19 cellular contexts compared by ENCODE assay signal in the genomic region with DNA sequence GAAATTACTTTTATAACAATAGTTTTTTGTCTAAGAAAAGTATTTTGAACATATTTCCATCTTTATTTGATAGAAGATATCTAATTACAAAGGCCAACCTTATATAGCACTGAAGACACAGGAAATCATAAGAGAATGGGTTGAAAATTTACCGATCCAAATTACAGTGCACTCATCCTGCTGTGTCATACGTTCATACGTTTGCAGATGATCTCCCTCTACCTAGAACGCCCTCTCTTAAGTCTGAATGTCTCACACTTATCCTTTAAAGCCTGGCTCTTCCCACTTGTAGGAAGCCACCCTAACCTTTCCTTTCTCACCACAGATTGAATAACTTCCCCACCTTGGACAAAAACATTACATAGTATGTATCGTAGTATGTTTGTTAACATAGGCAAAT. TPM values are rescaled to one million over a fixed set of nuclear protein-coding genes. Genes with fewer than 3 reads are reported as not detected.
DNase-seq lines count a peak whose midpoint lies in the region; ATAC-seq and TF ChIP-seq lines count a peak whose summit lies in the region.
"Had no signal": no experiment of that assay in that cellular context is flagged by ENCODE, and none has a peak within 500 bp of the region (broad histone marks: within the 10 kb centered on the region; RNA-seq: fewer than 3 reads in every experiment).

No MANE protein-coding gene starts in this region.

- peaks cover 41% of the 10 kb centered on the region for H3K4me1 Mint-ChIP-seq in activated CD4-positive, alpha-beta memory T cell treated with anti-CD3 and anti-CD28 coated beads for 36 hours (ENCODE audit: low read depth)
- peaks cover 23% of the 10 kb centered on the region for H3K4me1 Mint-ChIP-seq in activated CD4-positive, alpha-beta memory T cell treated with anti-CD3 and anti-CD28 coated beads, Interleukin-2, amount 10 ng/mL, durations not matched to agents 7 days and 5 days
- H3K4me1 Mint-ChIP-seq in activated B cell treated with CpG ODN at 0.5 μM for 24 hours, result peaks cover 34% of the 10 kb centered on the region
- peaks cover 3% of the 10 kb centered on the region for H3K4me1 Mint-ChIP-seq in mesothelial cell of epicardium

- H3K9me3 ChIP-seq in HEK293 (ENCODE audit: control insufficient read depth, insufficient read depth, low read depth, low read length) (no peaks in the 10 kb centered on the region), upper lobe of left lung (no peaks in the 10 kb centered on the region)
- H3K9me3 ChIP-seq: spleen, upper lobe of right lung had no signal

- no peak for TF ChIP-seq EP300 in upper lobe of left lung (IDR thresholded peaks at IDR 0.05)

- no peak for DNase-seq in activated CD4-positive, alpha-beta memory T cell treated with anti-CD3 and anti-CD28 coated beads for 36 hours
- DNase-seq in activated CD4-positive, alpha-beta memory T cell treated with anti-CD3 and anti-CD28 coated beads, Interleukin-2, amount 10 ng/mL, durations not matched to agents 7 days and 5 days, result no peak
- DNase-seq in activated B cell treated with CpG ODN at 0.5 μM for 24 hours (no peak), mesothelial cell of epicardium (ENCODE audit: low spot score in 2 of 2, unreplicated experiment in 2 of 2) (no peak), amniotic stem cell (lab: John Stamatoyannopoulos, UW) (no peak), upper lobe of left lung (no peak)
- DNase-seq in stimulated activated CD4-positive, alpha-beta T cell treated with anti-CD3 and anti-CD28 coated beads, Interleukin-15, amount 100 ng/mL, for 24 hours, result no peak
- DNase-seq: activated CD4-positive, alpha-beta T cell treated with anti-CD3 and anti-CD28 coated beads, Interleukin-2, amount 50 U/mL, for 48 hours; Calu3; HFFc6; kidney glomerular epithelial cell; NCI-H1048; NCI-H187; NCI-H345; spleen; upper lobe of right lung; WERI-Rb-1 had no signal

- POLR2A ChIA-PET in activated CD4-positive, alpha-beta memory T cell treated with anti-CD3 and anti-CD28 coated beads for 36 hours (lab: Charles Lee), result no interaction called here
- POLR2A ChIA-PET in activated CD4-positive, alpha-beta memory T cell treated with anti-CD3 and anti-CD28 coated beads, Interleukin-2, amount 10 ng/mL, durations not matched to agents 7 days and 5 days (lab: Charles Lee), result no interaction called here
- POLR2A ChIA-PET in HEK293 (lab: Yijun Ruan, JAX), result no interaction called here
- POLR2A ChIA-PET in activated B cell treated with CpG ODN at 0.5 μM for 24 hours (lab: Charles Lee), result interaction anchor here (0.7 kb wide), 1 partner anchor 1706 kb away, joined by 6 read pairs; no protein-coding TSS in a partner anchor

- ATAC-seq in activated B cell treated with CpG ODN at 0.5 μM for 24 hours (ENCODE audit: low read depth), result no peak
- no peak for ATAC-seq in upper lobe of left lung (ENCODE audit: low FRiP score in 2 of 2)
- ATAC-seq: upper lobe of right lung had no signal

- TF ChIP-seq CTCF in HEK293 (tag by site-specific recombination; IDR thresholded peaks at IDR 0.05) (no peak), activated B cell treated with CpG ODN at 0.5 μM for 24 hours (IDR thresholded peaks at IDR 0.05) (no peak), mesothelial cell of epicardium (IDR thresholded peaks at IDR 0.05; ENCODE audit: unreplicated experiment) (no peak), upper lobe of left lung (IDR thresholded peaks at IDR 0.05) (no peak)

- H3K4me3 Mint-ChIP-seq in activated CD4-positive, alpha-beta memory T cell treated with anti-CD3 and anti-CD28 coated beads for 36 hours, result no peak overlapping the region
- H3K4me3 Mint-ChIP-seq in activated CD4-positive, alpha-beta memory T cell treated with anti-CD3 and anti-CD28 coated beads, Interleukin-2, amount 10 ng/mL, durations not matched to agents 7 days and 5 days, result no peak overlapping the region
- H3K4me3 Mint-ChIP-seq in activated B cell treated with CpG ODN at 0.5 μM for 24 hours (no peak overlapping the region), mesothelial cell of epicardium (no peak overlapping the region)
- H3K4me3 Mint-ChIP-seq: HFFc6 had no signal

- H3K36me3 ChIP-seq in HEK293 (ENCODE audit: control insufficient read depth in 2 of 2, insufficient read depth in 1 of 2, low read length in 2 of 2) (peaks cover 6 to 11% of the 10 kb centered on the region in 2 experiments; a peak in 2 of 3 replicates), upper lobe of left lung (peaks cover 0 to 12% (median 0%) of the 10 kb centered on the region in 4 donors)

- intact Hi-C loops in activated CD4-positive, alpha-beta memory T cell treated with anti-CD3 and anti-CD28 coated beads for 36 hours (cut with micrococcal nuclease), result no loop called here
- intact Hi-C loops in activated B cell treated with CpG ODN at 0.5 μM for 24 hours (cut with micrococcal nuclease), result no loop called here

- peaks cover 4% of the 10 kb centered on the region for H3K36me3 Mint-ChIP-seq in activated CD4-positive, alpha-beta memory T cell treated with anti-CD3 and anti-CD28 coated beads for 36 hours
- peaks cover 35% of the 10 kb centered on the region for H3K36me3 Mint-ChIP-seq in activated CD4-positive, alpha-beta memory T cell treated with anti-CD3 and anti-CD28 coated beads, Interleukin-2, amount 10 ng/mL, durations not matched to agents 7 days and 5 days (ENCODE audit: low read depth)
- H3K36me3 Mint-ChIP-seq in activated B cell treated with CpG ODN at 0.5 μM for 24 hours (ENCODE audit: low read depth), result peaks cover 39% of the 10 kb centered on the region
- H3K36me3 Mint-ChIP-seq in mesothelial cell of epicardium, result peaks cover 19% of the 10 kb centered on the region

- H3K4me3 ChIP-seq in HEK293 (ENCODE audit: low read depth, low read length) (no peak overlapping the region), upper lobe of left lung (no peak overlapping the region)
- H3K4me3 ChIP-seq: coronary artery, spleen, upper lobe of right lung had no signal

- CTCF ChIA-PET in activated CD4-positive, alpha-beta memory T cell treated with anti-CD3 and anti-CD28 coated beads for 36 hours (lab: Charles Lee), result no interaction called here
- CTCF ChIA-PET in activated CD4-positive, alpha-beta memory T cell treated with anti-CD3 and anti-CD28 coated beads, Interleukin-2, amount 10 ng/mL, durations not matched to agents 7 days and 5 days (lab: Charles Lee), result no interaction called here
- CTCF ChIA-PET in HEK293 (lab: Yijun Ruan, JAX), result no interaction called here
- CTCF ChIA-PET in activated B cell treated with CpG ODN at 0.5 μM for 24 hours (lab: Charles Lee), result no interaction called here

- H3K27ac ChIP-seq in HEK293 (ENCODE audit: extremely low read depth, low read depth, low read length), result no peak overlapping the region
- peak overlapping the region in 1 of 4 donors; percentile 2 for H3K27ac ChIP-seq in upper lobe of left lung
- H3K27ac ChIP-seq: coronary artery, upper lobe of right lung, WERI-Rb-1 had no signal

- H3K27me3 Mint-ChIP-seq in activated CD4-positive, alpha-beta memory T cell treated with anti-CD3 and anti-CD28 coated beads for 36 hours, result no peaks in the 10 kb centered on the region
- no peaks in the 10 kb centered on the region for H3K27me3 Mint-ChIP-seq in activated CD4-positive, alpha-beta memory T cell treated with anti-CD3 and anti-CD28 coated beads, Interleukin-2, amount 10 ng/mL, durations not matched to agents 7 days and 5 days
- H3K27me3 Mint-ChIP-seq in activated B cell treated with CpG ODN at 0.5 μM for 24 hours (no peaks in the 10 kb centered on the region), mesothelial cell of epicardium (ENCODE audit: low read depth) (no peaks in the 10 kb centered on the region)

- no peaks in the 10 kb centered on the region for H3K27me3 ChIP-seq in upper lobe of left lung
- H3K27me3 ChIP-seq: spleen, upper lobe of right lung had no signal

- H3K4me1 ChIP-seq in HEK293 (ENCODE audit: control insufficient read depth, insufficient read depth, low read length), result no peaks in the 10 kb centered on the region
- peaks cover 4 to 36% (median 14%) of the 10 kb centered on the region in 4 donors for H3K4me1 ChIP-seq in upper lobe of left lung

- TF ChIP-seq POLR2A in upper lobe of left lung (IDR thresholded peaks at IDR 0.05), result no peak

- H3K9me3 Mint-ChIP-seq in activated CD4-positive, alpha-beta memory T cell treated with anti-CD3 and anti-CD28 coated beads for 36 hours, result no peaks in the 10 kb centered on the region
- H3K9me3 Mint-ChIP-seq in activated CD4-positive, alpha-beta memory T cell treated with anti-CD3 and anti-CD28 coated beads, Interleukin-2, amount 10 ng/mL, durations not matched to agents 7 days and 5 days, result peaks cover 2% of the 10 kb centered on the region
- H3K9me3 Mint-ChIP-seq in activated B cell treated with CpG ODN at 0.5 μM for 24 hours (no peaks in the 10 kb centered on the region), mesothelial cell of epicardium (peaks cover 7% of the 10 kb centered on the region)
- H3K9me3 Mint-ChIP-seq: HFFc6 had no signal

- H3K27ac Mint-ChIP-seq in activated CD4-positive, alpha-beta memory T cell treated with anti-CD3 and anti-CD28 coated beads for 36 hours, result peak overlapping the region; percentile 35
- no peak overlapping the region for H3K27ac Mint-ChIP-seq in activated CD4-positive, alpha-beta memory T cell treated with anti-CD3 and anti-CD28 coated beads, Interleukin-2, amount 10 ng/mL, durations not matched to agents 7 days and 5 days
- H3K27ac Mint-ChIP-seq in activated B cell treated with CpG ODN at 0.5 μM for 24 hours (peak overlapping the region; percentile 54), mesothelial cell of epicardium (peak overlapping the region; percentile 12)
- H3K27ac Mint-ChIP-seq: HFFc6 had no signal

- WGBS in upper lobe of left lung, 2 donors, result 50 to 52% methylated on average over 5 of the region's 5 CpGs

TF ChIP-seq in HEK293, 187 proteins besides CTCF, POLR2A, EP300 and RAD21:
- TF ChIP-seq GLIS1 (tag by site-specific recombination; IDR thresholded peaks at IDR 0.05), result no peak
- TF ChIP-seq ZNF341 (tag by site-specific recombination; IDR thresholded peaks at IDR 0.05; ENCODE audit: low read depth), result peak; percentile 33; the same call in 1 of the 2 replicates

RNA-seq across cellular contexts. Expression of a gene that starts 9.3 kb away (rescaled TPM):
- total RNA-seq in activated CD4-positive, alpha-beta memory T cell treated with anti-CD3 and anti-CD28 coated beads for 36 hours, result 10 to 100 TPM; 28.8 to 29.6 TPM
- total RNA-seq in activated CD4-positive, alpha-beta memory T cell treated with anti-CD3 and anti-CD28 coated beads, Interleukin-2, amount 10 ng/mL, durations not matched to agents 7 days and 5 days, result 10 to 100 TPM; 35.9 to 42.0 TPM
- total RNA-seq in activated B cell treated with CpG ODN at 0.5 μM for 24 hours (75.6 and 90.6 TPM in 2 replicates), mesothelial cell of epicardium (84.5 to 87.9 TPM (median 87.7 TPM) in 3 replicates), upper lobe of left lung (10 to 100 TPM; 43.5 to 68.8 (median 55.1) TPM)

RNA-seq across cellular contexts. Expression of a gene that starts 56.7 kb away (rescaled TPM):
- total RNA-seq in activated CD4-positive, alpha-beta memory T cell treated with anti-CD3 and anti-CD28 coated beads for 36 hours, result 10 to 100 TPM; 59.6 to 63.4 TPM
- 10 to 100 TPM; 43.4 to 43.6 TPM for total RNA-seq in activated CD4-positive, alpha-beta memory T cell treated with anti-CD3 and anti-CD28 coated beads, Interleukin-2, amount 10 ng/mL, durations not matched to agents 7 days and 5 days
- total RNA-seq in activated B cell treated with CpG ODN at 0.5 μM for 24 hours (85.4 and 101 TPM in 2 replicates), mesothelial cell of epicardium (55.3 to 55.8 TPM (median 55.5 TPM) in 3 replicates), upper lobe of left lung (10 to 100 TPM; 17.4 to 82.8 (median 27.2) TPM)
